1 cellular context compared by ENCODE assay signal in the genomic region with DNA sequence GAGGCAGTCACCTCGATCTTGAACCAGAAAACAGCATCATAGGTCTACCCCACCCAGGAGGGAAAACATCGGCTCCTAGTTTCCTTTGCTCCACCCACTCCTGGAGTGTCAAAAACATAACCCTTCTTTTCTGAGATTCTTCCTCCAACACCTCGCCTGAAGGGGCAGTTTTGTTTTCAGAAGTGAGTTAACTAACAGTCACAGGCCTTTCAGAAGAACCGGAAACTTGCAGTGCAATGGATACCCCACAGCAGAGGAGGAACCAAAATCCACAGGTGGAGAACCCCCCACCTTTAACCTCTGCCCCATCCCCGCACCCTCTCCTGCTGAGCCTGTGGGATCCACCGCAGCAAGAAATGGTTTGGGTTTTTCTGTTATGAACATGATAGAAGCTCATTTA.
TF ChIP-seq lines count a peak whose summit lies in the region.

No MANE protein-coding gene starts in this region.

TF ChIP-seq in GM12878, 131 proteins besides CTCF, POLR2A, EP300 and RAD21:
- TF ChIP-seq TARDBP (IDR thresholded peaks at IDR 0.05; ENCODE audit: borderline replicate concordance), result no peak
- TF ChIP-seq, protein P1, sequence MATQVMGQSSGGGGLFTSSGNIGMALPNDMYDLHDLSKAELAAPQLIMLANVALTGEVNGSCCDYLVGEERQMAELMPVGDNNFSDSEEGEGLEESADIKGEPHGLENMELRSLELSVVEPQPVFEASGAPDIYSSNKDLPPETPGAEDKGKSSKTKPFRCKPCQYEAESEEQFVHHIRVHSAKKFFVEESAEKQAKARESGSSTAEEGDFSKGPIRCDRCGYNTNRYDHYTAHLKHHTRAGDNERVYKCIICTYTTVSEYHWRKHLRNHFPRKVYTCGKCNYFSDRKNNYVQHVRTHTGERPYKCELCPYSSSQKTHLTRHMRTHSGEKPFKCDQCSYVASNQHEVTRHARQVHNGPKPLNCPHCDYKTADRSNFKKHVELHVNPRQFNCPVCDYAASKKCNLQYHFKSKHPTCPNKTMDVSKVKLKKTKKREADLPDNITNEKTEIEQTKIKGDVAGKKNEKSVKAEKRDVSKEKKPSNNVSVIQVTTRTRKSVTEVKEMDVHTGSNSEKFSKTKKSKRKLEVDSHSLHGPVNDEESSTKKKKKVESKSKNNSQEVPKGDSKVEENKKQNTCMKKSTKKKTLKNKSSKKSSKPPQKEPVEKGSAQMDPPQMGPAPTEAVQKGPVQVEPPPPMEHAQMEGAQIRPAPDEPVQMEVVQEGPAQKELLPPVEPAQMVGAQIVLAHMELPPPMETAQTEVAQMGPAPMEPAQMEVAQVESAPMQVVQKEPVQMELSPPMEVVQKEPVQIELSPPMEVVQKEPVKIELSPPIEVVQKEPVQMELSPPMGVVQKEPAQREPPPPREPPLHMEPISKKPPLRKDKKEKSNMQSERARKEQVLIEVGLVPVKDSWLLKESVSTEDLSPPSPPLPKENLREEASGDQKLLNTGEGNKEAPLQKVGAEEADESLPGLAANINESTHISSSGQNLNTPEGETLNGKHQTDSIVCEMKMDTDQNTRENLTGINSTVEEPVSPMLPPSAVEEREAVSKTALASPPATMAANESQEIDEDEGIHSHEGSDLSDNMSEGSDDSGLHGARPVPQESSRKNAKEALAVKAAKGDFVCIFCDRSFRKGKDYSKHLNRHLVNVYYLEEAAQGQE (IDR thresholded peaks at IDR 0.05; ENCODE audit: low read depth, low read length), result no peak
- TF ChIP-seq MEF2A (IDR thresholded peaks at IDR 0.05; ENCODE audit: insufficient read depth, low read depth, low read length), result no peak
- TF ChIP-seq SP1 (IDR thresholded peaks at IDR 0.05; ENCODE audit: low read depth, low read length), result no peak
- no peak for TF ChIP-seq ZNF207 (IDR thresholded peaks at IDR 0.05; ENCODE audit: borderline replicate concordance)
- TF ChIP-seq POLR2AphosphoS5 (IDR thresholded peaks at IDR 0.05; ENCODE audit: low read length), result no peak
- no peak for TF ChIP-seq MXI1 (IDR thresholded peaks at IDR 0.05; ENCODE audit: low read depth, low read length)
- TF ChIP-seq HDAC2 (IDR thresholded peaks at IDR 0.05), result no peak
- no peak for TF ChIP-seq KLF5 (IDR thresholded peaks at IDR 0.05; ENCODE audit: partially characterized antibody)
- TF ChIP-seq RFX5 (IDR thresholded peaks at IDR 0.05; ENCODE audit: low read depth, low read length), result no peak
- TF ChIP-seq, protein P2, sequence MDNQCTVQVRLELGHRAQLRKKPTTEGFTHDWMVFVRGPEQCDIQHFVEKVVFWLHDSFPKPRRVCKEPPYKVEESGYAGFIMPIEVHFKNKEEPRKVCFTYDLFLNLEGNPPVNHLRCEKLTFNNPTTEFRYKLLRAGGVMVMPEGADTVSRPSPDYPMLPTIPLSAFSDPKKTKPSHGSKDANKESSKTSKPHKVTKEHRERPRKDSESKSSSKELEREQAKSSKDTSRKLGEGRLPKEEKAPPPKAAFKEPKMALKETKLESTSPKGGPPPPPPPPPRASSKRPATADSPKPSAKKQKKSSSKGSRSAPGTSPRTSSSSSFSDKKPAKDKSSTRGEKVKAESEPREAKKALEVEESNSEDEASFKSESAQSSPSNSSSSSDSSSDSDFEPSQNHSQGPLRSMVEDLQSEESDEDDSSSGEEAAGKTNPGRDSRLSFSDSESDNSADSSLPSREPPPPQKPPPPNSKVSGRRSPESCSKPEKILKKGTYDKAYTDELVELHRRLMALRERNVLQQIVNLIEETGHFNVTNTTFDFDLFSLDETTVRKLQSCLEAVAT (IDR thresholded peaks at IDR 0.05), result no peak
- no peak for TF ChIP-seq CBX5 (IDR thresholded peaks at IDR 0.05; ENCODE audit: low read depth)
- no peak for TF ChIP-seq JUNB (IDR thresholded peaks at IDR 0.05)
- no peak for TF ChIP-seq MEF2B (IDR thresholded peaks at IDR 0.05; ENCODE audit: partially characterized antibody, poor library complexity, severe bottlenecking)
- no peak for TF ChIP-seq HDAC6 (IDR thresholded peaks at IDR 0.05; ENCODE audit: unreplicated experiment)
- TF ChIP-seq IKZF2 (IDR thresholded peaks at IDR 0.05), result 0 out of 4 replicates have a peak, but pooled peaks of 1 of the 2 experiments have one; percentile 10
- no peak for TF ChIP-seq RBBP5 (conservative IDR thresholded peaks at IDR 0.05)
- TF ChIP-seq, protein P3, sequence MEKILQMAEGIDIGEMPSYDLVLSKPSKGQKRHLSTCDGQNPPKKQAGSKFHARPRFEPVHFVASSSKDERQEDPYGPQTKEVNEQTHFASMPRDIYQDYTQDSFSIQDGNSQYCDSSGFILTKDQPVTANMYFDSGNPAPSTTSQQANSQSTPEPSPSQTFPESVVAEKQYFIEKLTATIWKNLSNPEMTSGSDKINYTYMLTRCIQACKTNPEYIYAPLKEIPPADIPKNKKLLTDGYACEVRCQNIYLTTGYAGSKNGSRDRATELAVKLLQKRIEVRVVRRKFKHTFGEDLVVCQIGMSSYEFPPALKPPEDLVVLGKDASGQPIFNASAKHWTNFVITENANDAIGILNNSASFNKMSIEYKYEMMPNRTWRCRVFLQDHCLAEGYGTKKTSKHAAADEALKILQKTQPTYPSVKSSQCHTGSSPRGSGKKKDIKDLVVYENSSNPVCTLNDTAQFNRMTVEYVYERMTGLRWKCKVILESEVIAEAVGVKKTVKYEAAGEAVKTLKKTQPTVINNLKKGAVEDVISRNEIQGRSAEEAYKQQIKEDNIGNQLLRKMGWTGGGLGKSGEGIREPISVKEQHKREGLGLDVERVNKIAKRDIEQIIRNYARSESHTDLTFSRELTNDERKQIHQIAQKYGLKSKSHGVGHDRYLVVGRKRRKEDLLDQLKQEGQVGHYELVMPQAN (conservative IDR thresholded peaks at IDR 0.05), result no peak
- no peak for TF ChIP-seq PAX8 (IDR thresholded peaks at IDR 0.05)
- TF ChIP-seq STAT1 (conservative IDR thresholded peaks at IDR 0.05), result no peak
- peak; percentile 25; the same call in 1 of the 2 replicates for TF ChIP-seq NFIC (IDR thresholded peaks at IDR 0.05; ENCODE audit: low read depth, low read length)
- TF ChIP-seq, protein P4, sequence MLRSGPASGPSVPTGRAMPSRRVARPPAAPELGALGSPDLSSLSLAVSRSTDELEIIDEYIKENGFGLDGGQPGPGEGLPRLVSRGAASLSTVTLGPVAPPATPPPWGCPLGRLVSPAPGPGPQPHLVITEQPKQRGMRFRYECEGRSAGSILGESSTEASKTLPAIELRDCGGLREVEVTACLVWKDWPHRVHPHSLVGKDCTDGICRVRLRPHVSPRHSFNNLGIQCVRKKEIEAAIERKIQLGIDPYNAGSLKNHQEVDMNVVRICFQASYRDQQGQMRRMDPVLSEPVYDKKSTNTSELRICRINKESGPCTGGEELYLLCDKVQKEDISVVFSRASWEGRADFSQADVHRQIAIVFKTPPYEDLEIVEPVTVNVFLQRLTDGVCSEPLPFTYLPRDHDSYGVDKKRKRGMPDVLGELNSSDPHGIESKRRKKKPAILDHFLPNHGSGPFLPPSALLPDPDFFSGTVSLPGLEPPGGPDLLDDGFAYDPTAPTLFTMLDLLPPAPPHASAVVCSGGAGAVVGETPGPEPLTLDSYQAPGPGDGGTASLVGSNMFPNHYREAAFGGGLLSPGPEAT (IDR thresholded peaks at IDR 0.05; ENCODE audit: low read depth), result no peak
- TF ChIP-seq EED (IDR thresholded peaks at IDR 0.05; ENCODE audit: low read depth), result peak; percentile 54; the same call in 1 of the 2 replicates
- TF ChIP-seq, protein P5, sequence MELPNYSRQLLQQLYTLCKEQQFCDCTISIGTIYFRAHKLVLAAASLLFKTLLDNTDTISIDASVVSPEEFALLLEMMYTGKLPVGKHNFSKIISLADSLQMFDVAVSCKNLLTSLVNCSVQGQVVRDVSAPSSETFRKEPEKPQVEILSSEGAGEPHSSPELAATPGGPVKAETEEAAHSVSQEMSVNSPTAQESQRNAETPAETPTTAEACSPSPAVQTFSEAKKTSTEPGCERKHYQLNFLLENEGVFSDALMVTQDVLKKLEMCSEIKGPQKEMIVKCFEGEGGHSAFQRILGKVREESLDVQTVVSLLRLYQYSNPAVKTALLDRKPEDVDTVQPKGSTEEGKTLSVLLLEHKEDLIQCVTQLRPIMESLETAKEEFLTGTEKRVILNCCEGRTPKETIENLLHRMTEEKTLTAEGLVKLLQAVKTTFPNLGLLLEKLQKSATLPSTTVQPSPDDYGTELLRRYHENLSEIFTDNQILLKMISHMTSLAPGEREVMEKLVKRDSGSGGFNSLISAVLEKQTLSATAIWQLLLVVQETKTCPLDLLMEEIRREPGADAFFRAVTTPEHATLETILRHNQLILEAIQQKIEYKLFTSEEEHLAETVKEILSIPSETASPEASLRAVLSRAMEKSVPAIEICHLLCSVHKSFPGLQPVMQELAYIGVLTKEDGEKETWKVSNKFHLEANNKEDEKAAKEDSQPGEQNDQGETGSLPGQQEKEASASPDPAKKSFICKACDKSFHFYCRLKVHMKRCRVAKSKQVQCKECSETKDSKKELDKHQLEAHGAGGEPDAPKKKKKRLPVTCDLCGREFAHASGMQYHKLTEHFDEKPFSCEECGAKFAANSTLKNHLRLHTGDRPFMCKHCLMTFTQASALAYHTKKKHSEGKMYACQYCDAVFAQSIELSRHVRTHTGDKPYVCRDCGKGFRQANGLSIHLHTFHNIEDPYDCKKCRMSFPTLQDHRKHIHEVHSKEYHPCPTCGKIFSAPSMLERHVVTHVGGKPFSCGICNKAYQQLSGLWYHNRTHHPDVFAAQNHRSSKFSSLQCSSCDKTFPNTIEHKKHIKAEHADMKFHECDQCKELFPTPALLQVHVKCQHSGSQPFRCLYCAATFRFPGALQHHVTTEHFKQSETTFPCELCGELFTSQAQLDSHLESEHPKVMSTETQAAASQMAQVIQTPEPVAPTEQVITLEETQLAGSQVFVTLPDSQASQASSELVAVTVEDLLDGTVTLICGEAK (IDR thresholded peaks at IDR 0.05; ENCODE audit: borderline replicate concordance), result no peak
- TF ChIP-seq, protein P6, sequence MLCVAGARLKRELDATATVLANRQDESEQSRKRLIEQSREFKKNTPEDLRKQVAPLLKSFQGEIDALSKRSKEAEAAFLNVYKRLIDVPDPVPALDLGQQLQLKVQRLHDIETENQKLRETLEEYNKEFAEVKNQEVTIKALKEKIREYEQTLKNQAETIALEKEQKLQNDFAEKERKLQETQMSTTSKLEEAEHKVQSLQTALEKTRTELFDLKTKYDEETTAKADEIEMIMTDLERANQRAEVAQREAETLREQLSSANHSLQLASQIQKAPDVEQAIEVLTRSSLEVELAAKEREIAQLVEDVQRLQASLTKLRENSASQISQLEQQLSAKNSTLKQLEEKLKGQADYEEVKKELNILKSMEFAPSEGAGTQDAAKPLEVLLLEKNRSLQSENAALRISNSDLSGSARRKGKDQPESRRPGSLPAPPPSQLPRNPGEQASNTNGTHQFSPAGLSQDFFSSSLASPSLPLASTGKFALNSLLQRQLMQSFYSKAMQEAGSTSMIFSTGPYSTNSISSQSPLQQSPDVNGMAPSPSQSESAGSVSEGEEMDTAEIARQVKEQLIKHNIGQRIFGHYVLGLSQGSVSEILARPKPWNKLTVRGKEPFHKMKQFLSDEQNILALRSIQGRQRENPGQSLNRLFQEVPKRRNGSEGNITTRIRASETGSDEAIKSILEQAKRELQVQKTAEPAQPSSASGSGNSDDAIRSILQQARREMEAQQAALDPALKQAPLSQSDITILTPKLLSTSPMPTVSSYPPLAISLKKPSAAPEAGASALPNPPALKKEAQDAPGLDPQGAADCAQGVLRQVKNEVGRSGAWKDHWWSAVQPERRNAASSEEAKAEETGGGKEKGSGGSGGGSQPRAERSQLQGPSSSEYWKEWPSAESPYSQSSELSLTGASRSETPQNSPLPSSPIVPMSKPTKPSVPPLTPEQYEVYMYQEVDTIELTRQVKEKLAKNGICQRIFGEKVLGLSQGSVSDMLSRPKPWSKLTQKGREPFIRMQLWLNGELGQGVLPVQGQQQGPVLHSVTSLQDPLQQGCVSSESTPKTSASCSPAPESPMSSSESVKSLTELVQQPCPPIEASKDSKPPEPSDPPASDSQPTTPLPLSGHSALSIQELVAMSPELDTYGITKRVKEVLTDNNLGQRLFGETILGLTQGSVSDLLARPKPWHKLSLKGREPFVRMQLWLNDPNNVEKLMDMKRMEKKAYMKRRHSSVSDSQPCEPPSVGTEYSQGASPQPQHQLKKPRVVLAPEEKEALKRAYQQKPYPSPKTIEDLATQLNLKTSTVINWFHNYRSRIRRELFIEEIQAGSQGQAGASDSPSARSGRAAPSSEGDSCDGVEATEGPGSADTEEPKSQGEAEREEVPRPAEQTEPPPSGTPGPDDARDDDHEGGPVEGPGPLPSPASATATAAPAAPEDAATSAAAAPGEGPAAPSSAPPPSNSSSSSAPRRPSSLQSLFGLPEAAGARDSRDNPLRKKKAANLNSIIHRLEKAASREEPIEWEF (IDR thresholded peaks at IDR 0.05; ENCODE audit: insufficient replicate concordance, low read depth, low read length), result no peak
